In the genomic region with DNA sequence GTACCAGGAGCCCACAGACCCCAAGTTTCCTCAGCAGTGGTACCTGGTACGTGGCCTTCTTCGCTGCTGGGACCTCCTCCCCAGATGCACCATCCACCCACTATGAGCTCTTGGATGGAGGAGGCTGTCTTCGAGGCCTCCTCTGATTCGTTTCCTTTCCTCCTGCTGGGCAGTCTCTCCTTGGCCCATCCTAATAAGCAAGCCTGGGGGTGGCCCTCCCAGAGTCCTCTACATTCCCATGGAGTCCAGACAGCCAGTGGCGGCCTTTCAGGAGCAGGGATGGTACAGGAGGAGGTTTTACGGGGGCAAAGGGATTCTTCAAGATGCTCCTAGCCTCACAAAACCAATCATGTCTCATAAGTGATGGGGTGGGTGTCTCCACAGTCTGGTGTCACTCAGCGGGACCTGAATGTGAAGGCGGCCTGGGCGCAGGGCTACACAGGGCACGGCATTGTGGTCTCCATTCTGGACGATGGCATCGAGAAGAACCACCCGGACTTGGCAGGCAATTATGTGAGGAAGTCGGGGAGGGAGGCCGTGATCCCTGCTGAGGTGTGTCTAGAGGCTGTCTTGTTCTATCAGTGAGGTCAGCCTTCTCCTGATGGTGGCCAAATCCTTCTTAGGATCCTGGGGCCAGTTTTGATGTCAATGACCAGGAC, we compare ENCODE assay signal across 27 cellular contexts. TPM values are rescaled to one million over a fixed set of nuclear protein-coding genes. Genes with fewer than 3 reads are reported as not detected.
DNase-seq lines count a peak whose midpoint lies in the region; ATAC-seq and TF ChIP-seq lines count a peak whose summit lies in the region.
"Had no signal": no experiment of that assay in that cellular context is flagged by ENCODE, and none has a peak within 500 bp of the region (broad histone marks: within the 10 kb centered on the region; RNA-seq: fewer than 3 reads in every experiment).

No MANE protein-coding gene starts in this region.

- ATAC-seq in CD4-positive, alpha-beta T cell (ENCODE audit: poor library complexity), result no peak
- no peak for ATAC-seq in activated T-helper 17 cell treated with anti-CD3 and anti-CD28 coated beads, Interleukin-2, amount 50 U/mL, for 72 hours (replicated peaks)
- no peak for ATAC-seq in natural killer cell treated with Interleukin-12 subunit alpha and Interleukin-12 subunit beta and Interleukin-15 and Interleukin-18, amount 100 ng/mL, for 72 hours
- ATAC-seq in GM21619 (IDR thresholded peaks at IDR 0.05; ENCODE audit: unreplicated experiment), result no peak
- ATAC-seq: gastroesophageal sphincter, left colon had no signal

- no peak overlapping the region for H3K27ac ChIP-seq in CD4-positive, alpha-beta T cell (ENCODE audit: low read depth, low read length)
- H3K27ac ChIP-seq in WERI-Rb-1, result no peak overlapping the region
- H3K27ac ChIP-seq: gastroesophageal sphincter, neutrophil, Peyer's patch, prostate gland, sigmoid colon, testis, uterus had no signal

- TF ChIP-seq CTCF in CD4-positive, alpha-beta T cell (IDR thresholded peaks at IDR 0.05), result no peak
- no peak for TF ChIP-seq CTCF in WERI-Rb-1 (IDR thresholded peaks at IDR 0.05; ENCODE audit: low read depth, low read length)

- no peaks in the 10 kb centered on the region for H3K36me3 ChIP-seq in WERI-Rb-1
- H3K36me3 ChIP-seq: uterus had no signal

- H3K4me3 Mint-ChIP-seq in T-helper 2 cell treated with Interferon-gamma antibody and Interleukin-4, amounts not matched to agents 5 μg/mL and 100 μg/mL, for 36 hours, result peak overlapping the region; percentile 7
- H3K4me3 Mint-ChIP-seq in CD4-positive, alpha-beta T cell, result peak overlapping the region; percentile 25
- H3K4me3 Mint-ChIP-seq in activated T-helper 17 cell treated with anti-CD3 and anti-CD28 coated beads, Interleukin-2, amount 50 U/mL, for 72 hours, result peak overlapping the region; percentile 92
- H3K4me3 Mint-ChIP-seq in natural killer cell treated with Interleukin-12 subunit alpha and Interleukin-12 subunit beta and Interleukin-15 and Interleukin-18, amount 100 ng/mL, for 72 hours, result peak overlapping the region; percentile 38

- no peak overlapping the region for H3K4me3 ChIP-seq in WERI-Rb-1 (ENCODE audit: low read depth, low read length)
- H3K4me3 ChIP-seq: gastroesophageal sphincter, MG63, Peyer's patch, prostate gland, sigmoid colon, testis, uterus had no signal

- no peaks in the 10 kb centered on the region for H3K27me3 ChIP-seq in CD4-positive, alpha-beta T cell (ENCODE audit: control insufficient read depth, insufficient read depth, low read length)
- H3K27me3 ChIP-seq in WERI-Rb-1 (ENCODE audit: insufficient read depth, low read depth, severe bottlenecking), result peaks cover 9% of the 10 kb centered on the region
- H3K27me3 ChIP-seq: gastroesophageal sphincter, MG63, neutrophil, Peyer's patch, sigmoid colon, testis, uterus had no signal

- no peaks in the 10 kb centered on the region for H3K9me3 ChIP-seq in CD4-positive, alpha-beta T cell (ENCODE audit: control insufficient read depth, low read length)
- H3K9me3 ChIP-seq in WERI-Rb-1 (ENCODE audit: severe bottlenecking), result no peaks in the 10 kb centered on the region
- H3K9me3 ChIP-seq: gastroesophageal sphincter, MG63, neutrophil, Peyer's patch, prostate gland, sigmoid colon, testis, uterus had no signal

- CTCF ChIA-PET in CD4-positive, alpha-beta T cell (lab: Charles Lee), result no interaction called here

- H3K27me3 Mint-ChIP-seq in T-helper 2 cell treated with Interferon-gamma antibody and Interleukin-4, amounts not matched to agents 5 μg/mL and 100 μg/mL, for 36 hours (ENCODE audit: low read depth), result no peaks in the 10 kb centered on the region
- H3K27me3 Mint-ChIP-seq in CD4-positive, alpha-beta T cell, result no peaks in the 10 kb centered on the region
- no peaks in the 10 kb centered on the region for H3K27me3 Mint-ChIP-seq in activated T-helper 17 cell treated with anti-CD3 and anti-CD28 coated beads, Interleukin-2, amount 50 U/mL, for 72 hours
- no peaks in the 10 kb centered on the region for H3K27me3 Mint-ChIP-seq in natural killer cell treated with Interleukin-12 subunit alpha and Interleukin-12 subunit beta and Interleukin-15 and Interleukin-18, amount 100 ng/mL, for 72 hours

- no peak for DNase-seq in T-helper 2 cell treated with Interferon-gamma antibody and Interleukin-4, amounts not matched to agents 5 μg/mL and 100 μg/mL, for 36 hours (ENCODE audit: low spot score)
- DNase-seq in T-helper 2 cell (no peak), WERI-Rb-1 (no peak), SIG-M5 treated with dmso at 0.1 percent for 504 hours (lab: John Stamatoyannopoulos, UW; ENCODE audit: unreplicated experiment) (no peak)
- DNase-seq in CD4-positive, alpha-beta T cell, result no peak
- no peak for DNase-seq in natural killer cell treated with Interleukin-12 subunit alpha and Interleukin-12 subunit beta and Interleukin-15 and Interleukin-18, amount 100 ng/mL, for 72 hours (ENCODE audit: low spot score)
- DNase-seq: 8988T; activated CD4-positive, alpha-beta T cell treated with anti-CD3 and anti-CD28 coated beads, Interleukin-2, amount 50 U/mL, for 4 hours; activated naive CD4-positive, alpha-beta T cell treated with anti-CD3 and anti-CD28 coated beads, Interleukin-2, amount 50 U/mL, for 16 hours; hippocampal formation; KBM-7; left colon; MG63; NCI-H2029; NCI-H226; NCI-H748 treated with DMSO at 0.1 percent for 48 hours; sigmoid colon; stimulated activated CD4-positive, alpha-beta T cell treated with anti-CD3 and anti-CD28 coated beads, Interleukin-4, amount 100 ng/mL, for 4 hours; stimulated activated naive CD4-positive, alpha-beta T cell; testis; uterus had no signal

- H3K9me3 Mint-ChIP-seq in T-helper 2 cell treated with Interferon-gamma antibody and Interleukin-4, amounts not matched to agents 5 μg/mL and 100 μg/mL, for 36 hours, result no peaks in the 10 kb centered on the region
- H3K9me3 Mint-ChIP-seq in CD4-positive, alpha-beta T cell, result no peaks in the 10 kb centered on the region
- no peaks in the 10 kb centered on the region for H3K9me3 Mint-ChIP-seq in activated T-helper 17 cell treated with anti-CD3 and anti-CD28 coated beads, Interleukin-2, amount 50 U/mL, for 72 hours
- H3K9me3 Mint-ChIP-seq in natural killer cell treated with Interleukin-12 subunit alpha and Interleukin-12 subunit beta and Interleukin-15 and Interleukin-18, amount 100 ng/mL, for 72 hours, result no peaks in the 10 kb centered on the region

- POLR2A ChIA-PET in CD4-positive, alpha-beta T cell (lab: Charles Lee), result no interaction called here

- peaks cover 74% of the 10 kb centered on the region for H3K36me3 Mint-ChIP-seq in T-helper 2 cell treated with Interferon-gamma antibody and Interleukin-4, amounts not matched to agents 5 μg/mL and 100 μg/mL, for 36 hours (ENCODE audit: low read depth)
- H3K36me3 Mint-ChIP-seq in CD4-positive, alpha-beta T cell (ENCODE audit: low read depth), result peaks cover 59% of the 10 kb centered on the region
- peaks cover 97% of the 10 kb centered on the region for H3K36me3 Mint-ChIP-seq in activated T-helper 17 cell treated with anti-CD3 and anti-CD28 coated beads, Interleukin-2, amount 50 U/mL, for 72 hours (ENCODE audit: low read depth)
- H3K36me3 Mint-ChIP-seq in natural killer cell treated with Interleukin-12 subunit alpha and Interleukin-12 subunit beta and Interleukin-15 and Interleukin-18, amount 100 ng/mL, for 72 hours, result peaks cover 12% of the 10 kb centered on the region

- H3K27ac Mint-ChIP-seq in T-helper 2 cell treated with Interferon-gamma antibody and Interleukin-4, amounts not matched to agents 5 μg/mL and 100 μg/mL, for 36 hours, result peak overlapping the region; percentile 62
- no peak overlapping the region for H3K27ac Mint-ChIP-seq in CD4-positive, alpha-beta T cell
- H3K27ac Mint-ChIP-seq in activated T-helper 17 cell treated with anti-CD3 and anti-CD28 coated beads, Interleukin-2, amount 50 U/mL, for 72 hours, result peak overlapping the region; percentile 89
- peak overlapping the region; percentile 96 to 98 for H3K27ac Mint-ChIP-seq in natural killer cell treated with Interleukin-12 subunit alpha and Interleukin-12 subunit beta and Interleukin-15 and Interleukin-18, amount 100 ng/mL, for 72 hours

- H3K4me1 Mint-ChIP-seq in T-helper 2 cell treated with Interferon-gamma antibody and Interleukin-4, amounts not matched to agents 5 μg/mL and 100 μg/mL, for 36 hours (ENCODE audit: low read depth), result peaks cover 20% of the 10 kb centered on the region
- peaks cover 15% of the 10 kb centered on the region for H3K4me1 Mint-ChIP-seq in CD4-positive, alpha-beta T cell (ENCODE audit: low read depth)
- peaks cover 14% of the 10 kb centered on the region for H3K4me1 Mint-ChIP-seq in activated T-helper 17 cell treated with anti-CD3 and anti-CD28 coated beads, Interleukin-2, amount 50 U/mL, for 72 hours
- H3K4me1 Mint-ChIP-seq in natural killer cell treated with Interleukin-12 subunit alpha and Interleukin-12 subunit beta and Interleukin-15 and Interleukin-18, amount 100 ng/mL, for 72 hours (ENCODE audit: low read depth in 2 of 2), result peaks cover 29 to 38% of the 10 kb centered on the region in 2 donors

- intact Hi-C loops in CD4-positive, alpha-beta T cell (cut with DNase I, micrococcal nuclease), result loop anchor here in 1 of 2 experiments (10.0 kb wide), 1 partner anchor 162 kb away; a partner anchor contains a TSS

RNA-seq across cellular contexts. Expression of a gene that starts 7.7 kb away (rescaled TPM):
- 1 to 10 TPM; 3.0 to 5.5 TPM for total RNA-seq in CD4-positive, alpha-beta T cell
- 100 to 1,000 TPM in 1 of 2 donors, 10 to 100 TPM in 1; 98.5 to 122 TPM for total RNA-seq in activated T-helper 17 cell treated with anti-CD3 and anti-CD28 coated beads, Interleukin-2, amount 50 U/mL, for 72 hours
- total RNA-seq in natural killer cell treated with Interleukin-12 subunit alpha and Interleukin-12 subunit beta and Interleukin-15 and Interleukin-18, amount 100 ng/mL, for 72 hours, result 100 to 1,000 TPM; 139 to 140 TPM

RNA-seq across cellular contexts. Expression of a gene that starts 8.3 kb away (rescaled TPM):
- 100 to 1,000 TPM in 1 of 2 experiments, 10 to 100 TPM in 1; 97.4 to 104 TPM for total RNA-seq in CD4-positive, alpha-beta T cell
- 100 to 1,000 TPM; 605 to 771 TPM for total RNA-seq in activated T-helper 17 cell treated with anti-CD3 and anti-CD28 coated beads, Interleukin-2, amount 50 U/mL, for 72 hours
- total RNA-seq in natural killer cell treated with Interleukin-12 subunit alpha and Interleukin-12 subunit beta and Interleukin-15 and Interleukin-18, amount 100 ng/mL, for 72 hours, result 100 to 1,000 TPM; 528 to 679 TPM

RNA-seq across cellular contexts. Expression of a gene that starts 26.5 kb away (rescaled TPM):
- 100 to 1,000 TPM; 125 to 128 TPM for total RNA-seq in CD4-positive, alpha-beta T cell
- total RNA-seq in activated T-helper 17 cell treated with anti-CD3 and anti-CD28 coated beads, Interleukin-2, amount 50 U/mL, for 72 hours, result 100 to 1,000 TPM; 121 to 127 TPM
- total RNA-seq in natural killer cell treated with Interleukin-12 subunit alpha and Interleukin-12 subunit beta and Interleukin-15 and Interleukin-18, amount 100 ng/mL, for 72 hours, result 100 to 1,000 TPM; 172 to 244 TPM

RNA-seq across cellular contexts. Expression of a gene that starts 55.7 kb away (rescaled TPM):
- 10 to 100 TPM in 1 of 2 experiments, 1 to 10 TPM in 1; 9.9 to 10.8 TPM for total RNA-seq in CD4-positive, alpha-beta T cell
- 10 to 100 TPM; 15.9 to 19.0 TPM for total RNA-seq in activated T-helper 17 cell treated with anti-CD3 and anti-CD28 coated beads, Interleukin-2, amount 50 U/mL, for 72 hours
- total RNA-seq in natural killer cell treated with Interleukin-12 subunit alpha and Interleukin-12 subunit beta and Interleukin-15 and Interleukin-18, amount 100 ng/mL, for 72 hours, result 10 to 100 TPM; 23.4 to 30.5 TPM

RNA-seq across cellular contexts. Expression of a gene that starts 58.4 kb away (rescaled TPM):
- 10 to 100 TPM; 17.6 to 18.9 TPM for total RNA-seq in CD4-positive, alpha-beta T cell
- total RNA-seq in activated T-helper 17 cell treated with anti-CD3 and anti-CD28 coated beads, Interleukin-2, amount 50 U/mL, for 72 hours, result 100 to 1,000 TPM; 101 to 103 TPM
- 10 to 100 TPM; 81.9 to 95.3 TPM for total RNA-seq in natural killer cell treated with Interleukin-12 subunit alpha and Interleukin-12 subunit beta and Interleukin-15 and Interleukin-18, amount 100 ng/mL, for 72 hours

Comparison
In these comparisons a context has a peak if more than half of its experiments do, and no peak if none do; other contexts are left out.
1. H3K4me3 Mint-ChIP-seq: peak in every context shown above with its lines; median percentile 92 in activated T-helper 17 cell treated with anti-CD3 and anti-CD28 coated beads, Interleukin-2, amount 50 U/mL, for 72 hours; 38 in natural killer cell treated with Interleukin-12 subunit alpha and Interleukin-12 subunit beta and Interleukin-15 and Interleukin-18, amount 100 ng/mL, for 72 hours; 25 in CD4-positive, alpha-beta T cell; 7 in T-helper 2 cell treated with Interferon-gamma antibody and Interleukin-4, amounts not matched to agents 5 μg/mL and 100 μg/mL, for 36 hours.
2. RNA of a gene that starts 7.7 kb away (total RNA-seq): 139 to 140 TPM in natural killer cell treated with Interleukin-12 subunit alpha and Interleukin-12 subunit beta and Interleukin-15 and Interleukin-18, amount 100 ng/mL, for 72 hours and 98.5 to 122 TPM in activated T-helper 17 cell treated with anti-CD3 and anti-CD28 coated beads, Interleukin-2, amount 50 U/mL, for 72 hours; 3.0 to 5.5 TPM in CD4-positive, alpha-beta T cell; every median in the first group is over 10 times any median in the second.
3. RNA of a gene that starts 8.3 kb away (total RNA-seq): 605 to 771 TPM in activated T-helper 17 cell treated with anti-CD3 and anti-CD28 coated beads, Interleukin-2, amount 50 U/mL, for 72 hours and 528 to 679 TPM in natural killer cell treated with Interleukin-12 subunit alpha and Interleukin-12 subunit beta and Interleukin-15 and Interleukin-18, amount 100 ng/mL, for 72 hours; 97.4 to 104 TPM in CD4-positive, alpha-beta T cell; every median in the first group is over 4 times any median in the second.